ENCODE assay signal across 4 cellular contexts in the genomic region with DNA sequence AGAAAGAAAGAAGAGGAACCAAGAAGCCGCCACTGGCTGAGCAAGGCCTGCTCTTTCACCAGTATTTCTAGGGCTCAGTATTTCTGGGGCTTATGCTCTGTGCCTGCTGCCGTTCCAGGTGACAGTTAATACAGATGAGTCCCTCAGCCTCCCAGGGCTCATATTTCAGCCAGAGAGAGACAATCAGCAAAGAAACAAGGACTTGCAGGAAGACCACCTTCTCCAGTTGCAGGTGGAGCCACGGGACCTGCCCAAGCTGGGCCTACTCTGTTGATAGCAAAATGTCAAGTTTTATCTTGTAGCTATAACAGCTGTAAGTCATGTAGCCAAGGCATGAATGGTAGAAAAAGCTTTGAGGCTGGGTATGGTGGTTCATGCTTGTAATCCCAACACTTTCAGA.
"Had no signal": no experiment of that assay in that cellular context is flagged by ENCODE, and none has a peak within 500 bp of the region (broad histone marks: within the 10 kb centered on the region; RNA-seq: fewer than 3 reads in every experiment).

No MANE protein-coding gene starts in this region.

- DNase-seq: GM23248, GOT3, H7, HFFc6 had no signal
